In genomic region chr13:76473552-76474134, GRCh38 we compare ENCODE assay signal across 8 cellular contexts.
A peak's percentile ranks its signal among the peaks of the same experiment; 100 is the strongest.
DNase-seq lines count a peak whose midpoint lies in the region; ATAC-seq and TF ChIP-seq lines count a peak whose summit lies in the region.

No MANE protein-coding gene starts in this region.

- intact Hi-C loops in Calu3 (cut with micrococcal nuclease; ENCODE audit: unreplicated experiment) = loop anchor here (1.0 to 10.0 kb wide), 3 partner anchors 436 to 799 kb away; no protein-coding TSS in a partner anchor

- H3K9me3 Mint-ChIP-seq in Calu3 (ENCODE audit: low read depth, unreplicated experiment) (no peaks in the 10 kb centered on the region), endothelial cell (ENCODE audit: unreplicated experiment) (no peaks in the 10 kb centered on the region)

- BruUV-seq in Calu3 (replicated peaks; lab: Mats Ljungman, UMichigan) = no TSS peak

- CTCF ChIA-PET in Calu3 (lab: Charles Lee) = no interaction called here

- TF ChIP-seq CTCF in Calu3 (IDR thresholded peaks at IDR 0.05; ENCODE audit: unreplicated experiment) = peak; percentile 34
- TF ChIP-seq CTCF in endothelial cell (IDR thresholded peaks at IDR 0.05; ENCODE audit: unreplicated experiment) = peak; percentile 93

- ATAC-seq in GM19467 (IDR thresholded peaks at IDR 0.05; ENCODE audit: unreplicated experiment) (peak; percentile 100), HG03558 (IDR thresholded peaks at IDR 0.05; ENCODE audit: extremely low read depth, unreplicated experiment) (peak; percentile 97)

- H3K4me3 Mint-ChIP-seq in Calu3 (ENCODE audit: low read depth, unreplicated experiment) = no peak overlapping the region
- H3K4me3 Mint-ChIP-seq in endothelial cell (ENCODE audit: unreplicated experiment) = no peak overlapping the region

- peak; percentile 55 for DNase-seq in Calu3
- DNase-seq in NOMO-1 (lab: John Stamatoyannopoulos, UW; ENCODE audit: unreplicated experiment in 2 of 2) = peak; percentile 43 to 65
- DNase-seq in activated CD8-positive, alpha-beta memory T cell treated with anti-CD3 and anti-CD28 coated beads for 24 hours = peak; percentile 77
- DNase-seq in endothelial cell (ENCODE audit: low spot score) = peak; percentile 80
- peak; percentile 54 for DNase-seq in middle frontal gyrus (ENCODE audit: extremely low spot score, low spot score)
- DNase-seq in stimulated activated CD8-positive, alpha-beta memory T cell treated with anti-CD3 and anti-CD28 coated beads, Interleukin-4, amount 100 ng/mL, for 48 hours = peak; percentile 78

- H3K27me3 Mint-ChIP-seq in Calu3 (ENCODE audit: unreplicated experiment) (no peaks in the 10 kb centered on the region), endothelial cell (ENCODE audit: unreplicated experiment) (no peaks in the 10 kb centered on the region)

- H3K36me3 Mint-ChIP-seq in Calu3 (ENCODE audit: insufficient read depth, unreplicated experiment) (no peaks in the 10 kb centered on the region), endothelial cell (ENCODE audit: low read depth, unreplicated experiment) (no peaks in the 10 kb centered on the region)

- H3K4me1 Mint-ChIP-seq in Calu3 (ENCODE audit: low read depth, unreplicated experiment) (no peaks in the 10 kb centered on the region), endothelial cell (ENCODE audit: unreplicated experiment) (peaks cover 10% of the 10 kb centered on the region)

- H3K27ac Mint-ChIP-seq in Calu3 (ENCODE audit: unreplicated experiment) = no peak overlapping the region
- no peak overlapping the region for H3K27ac Mint-ChIP-seq in endothelial cell (ENCODE audit: unreplicated experiment)

Comparison
In these comparisons a context has a peak if more than half of its experiments do, and no peak if none do; other contexts are left out.
1. Peak in every context shown above with its lines: DNase-seq and ATAC-seq.